Comparison of ENCODE assay signal across 17 cellular contexts in genomic region chr17:80778716-80779115, GRCh38.
"Had no signal": no experiment of that assay in that cellular context is flagged by ENCODE, and none has a peak within 500 bp of the region (broad histone marks: within the 10 kb centered on the region; RNA-seq: fewer than 3 reads in every experiment).

No MANE protein-coding gene starts in this region.

- H3K27ac Mint-ChIP-seq: neural progenitor cell had no signal

- H3K4me1 ChIP-seq: body of pancreas had no signal

- H3K9me3 ChIP-seq: body of pancreas, heart right ventricle, left lung, ovary, testis had no signal

- FAIRE-seq: frontal cortex, islet of Langerhans had no signal

- H3K4me3 Mint-ChIP-seq: neural progenitor cell had no signal

- H3K36me3 ChIP-seq: neural progenitor cell, ovary had no signal

- H3K9ac ChIP-seq: neural progenitor cell had no signal

- H3K27ac ChIP-seq: body of pancreas, heart right ventricle, left lung, neural progenitor cell, ovary, testis, VCaP had no signal

- H3K4me2 ChIP-seq: neural progenitor cell had no signal

- H2AFZ ChIP-seq: neural progenitor cell had no signal

- H3K4me3 ChIP-seq: body of pancreas, heart right ventricle, left lung, neural progenitor cell, ovary, testis had no signal

- ATAC-seq: body of pancreas; heart right ventricle; left lung; stimulated activated naive CD8-positive, alpha-beta T cell treated with anti-CD3 and anti-CD28 coated beads, Interleukin-15, Interleukin-2, amounts not matched to agents 100 U/mL and 50 U/mL, for 24 hours had no signal

- DNase-seq: body of pancreas; central memory CD4-positive, alpha-beta T cell; cortex of kidney; effector CD8-positive, alpha-beta T cell; heart right ventricle; mesendoderm; ovary; SIG-M5; stimulated activated CD4-positive, alpha-beta T cell treated with anti-CD3 and anti-CD28 coated beads, Interleukin-4, amount 100 ng/mL, for 1 hour; stimulated activated CD8-positive, alpha-beta memory T cell treated with anti-CD3 and anti-CD28 coated beads, Interleukin-4, amount 100 ng/mL, for 48 hours; stimulated activated naive CD8-positive, alpha-beta T cell treated with anti-CD3 and anti-CD28 coated beads, Interleukin-15, Interleukin-2, amounts not matched to agents 100 U/mL and 50 U/mL, for 24 hours; testis had no signal

- H3K9me3 Mint-ChIP-seq: neural progenitor cell had no signal

- H3K27me3 ChIP-seq: body of pancreas, heart right ventricle, left lung, neural progenitor cell, ovary, testis had no signal
